In genomic region chr22:43222281-43222680, GRCh38 we compare ENCODE assay signal across 29 cellular contexts. TPM values are rescaled to one million over a fixed set of nuclear protein-coding genes. Genes with fewer than 3 reads are reported as not detected.
A peak's percentile ranks its signal among the peaks of the same experiment; 100 is the strongest.
DNase-seq lines count a peak whose midpoint lies in the region; ATAC-seq and TF ChIP-seq lines count a peak whose summit lies in the region.
"Had no signal": no experiment of that assay in that cellular context is flagged by ENCODE, and none has a peak within 500 bp of the region (broad histone marks: within the 10 kb centered on the region; RNA-seq: fewer than 3 reads in every experiment).

No MANE protein-coding gene starts in this region.

- peak in 1 of 2 donors; percentile 31 for TF ChIP-seq POLR2A in adrenal gland (IDR thresholded peaks at IDR 0.05)
- TF ChIP-seq POLR2A in gastrocnemius medialis (IDR thresholded peaks at IDR 0.05): no peak

- H3K27me3 ChIP-seq in adrenal gland (no peaks in the 10 kb centered on the region), left ventricle myocardium inferior (ENCODE audit: low read depth) (no peaks in the 10 kb centered on the region), gastrocnemius medialis (no peaks in the 10 kb centered on the region)
- H3K27me3 ChIP-seq: hepatocyte, stomach had no signal

- ATAC-seq in gastrocnemius medialis (peak; percentile 53 to 60), HG03571 (IDR thresholded peaks at IDR 0.05; ENCODE audit: unreplicated experiment) (no peak)
- ATAC-seq: activated naive CD8-positive, alpha-beta T cell treated with anti-CD3 and anti-CD28 coated beads, Interleukin-2, amount 50 U/mL, for 24 hours; activated T-cell treated with anti-CD3 and anti-CD28 coated beads, Interleukin-2, amount 50 U/mL, for 4 hours; left colon; naive thymus-derived CD4-positive, alpha-beta T cell had no signal

- 7 to 23% (median 18%) methylated on average over 1 to 14 of the region's 14 CpGs for WGBS in adrenal gland, 4 donors

- TF ChIP-seq CTCF in HEK293 (tag by site-specific recombination; IDR thresholded peaks at IDR 0.05) (no peak), adrenal gland (IDR thresholded peaks at IDR 0.05) (no peak), left ventricle myocardium inferior (IDR thresholded peaks at IDR 0.05; ENCODE audit: borderline replicate concordance) (no peak), gastrocnemius medialis (IDR thresholded peaks at IDR 0.05 in 4 of 5, conservative IDR thresholded peaks at IDR 0.05 in 1 of 5) (no peak), foreskin fibroblast (IDR thresholded peaks at IDR 0.05; ENCODE audit: low read depth, low read length) (no peak)

- no peaks in the 10 kb centered on the region for H3K36me3 ChIP-seq in HEK293 (ENCODE audit: control insufficient read depth in 2 of 2, insufficient read depth in 1 of 2, low read length in 2 of 2)
- H3K36me3 ChIP-seq in adrenal gland (replicated peaks in 1 of 2): no peaks in the 10 kb centered on the region
- no peaks in the 10 kb centered on the region for H3K36me3 ChIP-seq in left ventricle myocardium inferior
- H3K36me3 ChIP-seq in gastrocnemius medialis: no peaks in the 10 kb centered on the region
- H3K36me3 ChIP-seq: tibial artery had no signal

- H3K4me1 ChIP-seq in HEK293 (ENCODE audit: control insufficient read depth, insufficient read depth, low read length) (no peaks in the 10 kb centered on the region), adrenal gland (replicated peaks in 1 of 2) (peaks cover 9% of the 10 kb centered on the region in 2 donors), left ventricle myocardium inferior (peaks cover 20% of the 10 kb centered on the region), gastrocnemius medialis (no peaks in the 10 kb centered on the region)

- intact Hi-C loops in adrenal gland (cut with DNase I): no loop called here
- intact Hi-C loops in left ventricle myocardium inferior (cut with micrococcal nuclease): no loop called here
- intact Hi-C loops in gastrocnemius medialis (cut with DNase I; ENCODE audit: low total_unique reads): no loop called here

- POLR2A ChIA-PET in HEK293 (lab: Yijun Ruan, JAX): no interaction called here

- in situ Hi-C loops in gastrocnemius medialis (cut with MboI; ENCODE audit: low sequenced_read_pairs in 4 of 4): no loop called here

- CTCF ChIA-PET in HEK293 (lab: Yijun Ruan, JAX): interaction anchor here (0.6 to 1.2 kb wide), 4 partner anchors 8 to 47 kb away, joined by 3 read pairs; no protein-coding TSS in a partner anchor

- H3K4me3 ChIP-seq in HEK293 (ENCODE audit: low read depth, low read length): no peak overlapping the region
- H3K4me3 ChIP-seq in adrenal gland: no peak overlapping the region
- peak overlapping the region; percentile 1 for H3K4me3 ChIP-seq in left ventricle myocardium inferior
- H3K4me3 ChIP-seq in gastrocnemius medialis: no peak overlapping the region
- no peak overlapping the region for H3K4me3 ChIP-seq in foreskin fibroblast (ENCODE audit: low read depth in 1 of 2, low read length in 2 of 2)
- H3K4me3 ChIP-seq: hepatocyte, stomach, tibial artery had no signal

- no peak overlapping the region for H3K27ac ChIP-seq in HEK293 (ENCODE audit: extremely low read depth, low read depth, low read length)
- H3K27ac ChIP-seq in adrenal gland: peak overlapping the region in 2 of 5 donors; percentile 21 to 52
- peak overlapping the region; percentile 73 for H3K27ac ChIP-seq in left ventricle myocardium inferior (replicated peaks)
- H3K27ac ChIP-seq in gastrocnemius medialis: peak overlapping the region in 1 of 4 donors; percentile 34
- H3K27ac ChIP-seq: hepatocyte, RWPE1, stomach, tibial artery had no signal

- H3K9me3 ChIP-seq in HEK293 (ENCODE audit: control insufficient read depth, insufficient read depth, low read depth, low read length) (no peaks in the 10 kb centered on the region), adrenal gland (replicated peaks in 1 of 3) (no peaks in the 10 kb centered on the region), left ventricle myocardium inferior (replicated peaks) (no peaks in the 10 kb centered on the region), gastrocnemius medialis (no peaks in the 10 kb centered on the region)
- H3K9me3 ChIP-seq: stomach, tibial artery had no signal

- DNase-seq in adrenal gland (peak; percentile 45 to 91 (median 74)), left ventricle myocardium inferior (peak; percentile 66), gastrocnemius medialis (peak in 1 of 2 donors; percentile 11), foreskin fibroblast (no peak), HK-2 (ENCODE audit: unreplicated experiment) (no peak)
- DNase-seq: activated CD4-positive, alpha-beta T cell treated with anti-CD3 and anti-CD28 coated beads, Interleukin-2, amount 10 ng/mL, durations not matched to agents 24 days and 14 days; activated gamma-delta T cell treated with Interleukin-2 at 50 U/mL for 16 hours; activated naive CD8-positive, alpha-beta T cell treated with anti-CD3 and anti-CD28 coated beads, Interleukin-2, amount 50 U/mL, for 24 hours; activated T-cell treated with anti-CD3 and anti-CD28 coated beads, Interleukin-2, amount 50 U/mL, for 4 hours; DMS79; effector CD4-positive, alpha-beta T cell; GDM1; HCEC 1CT; Karpas-422; left colon; naive thymus-derived CD4-positive, alpha-beta T cell; NCI-H1436; NCI-H2081 treated with DMSO at 0.1 percent for 48 hours; NCI-H226; NCI-H748 treated with DMSO at 0.1 percent for 48 hours; occipital lobe; small intestine; stimulated activated CD4-positive, alpha-beta T cell treated with anti-CD3 and anti-CD28 coated beads, Interleukin-1b, Interleukin-23, amount 100 ng/mL, for 48 hours; stomach; tibial artery had no signal

TF ChIP-seq in HEK293, 187 proteins besides CTCF, POLR2A, EP300 and RAD21:
- 0 out of 2 replicates have a peak, but pooled peaks have one; percentile 13 for TF ChIP-seq ZFHX2 (tag by site-specific recombination; conservative IDR thresholded peaks at IDR 0.05)
- no peak for TF ChIP-seq ZNF214 (tag by site-specific recombination; IDR thresholded peaks at IDR 0.05; ENCODE audit: borderline replicate concordance)

RNA-seq across cellular contexts. Expression of gene TTLL12, which starts 35.3 kb away (rescaled TPM):
- total RNA-seq in adrenal gland (10 to 100 TPM; 36.5 to 85.2 (median 63.6) TPM), left ventricle myocardium inferior (12.6 TPM), gastrocnemius medialis (10 to 100 TPM; 13.7 to 41.8 (median 19.6) TPM)
- 10 to 100 TPM; 22.6 to 40.0 (median 22.8) TPM for polyA plus RNA-seq in adrenal gland

Comparison
In these comparisons a context has a peak if more than half of its experiments do, and no peak if none do; other contexts are left out.
1. DNase-seq: peak in adrenal gland (7 of 7) and left ventricle myocardium inferior (single experiment); none in foreskin fibroblast (0 of 2) and HK-2 (single experiment).